ENCODE assay signal across 9 cellular contexts in genomic region chr1:40438391-40439015, GRCh38. TPM values are rescaled to one million over a fixed set of nuclear protein-coding genes. Genes with fewer than 3 reads are reported as not detected.
DNase-seq lines count a peak whose midpoint lies in the region; ATAC-seq and TF ChIP-seq lines count a peak whose summit lies in the region.
"Had no signal": no experiment of that assay in that cellular context is flagged by ENCODE, and none has a peak within 500 bp of the region (broad histone marks: within the 10 kb centered on the region; RNA-seq: fewer than 3 reads in every experiment).

No MANE protein-coding gene starts in this region.

- intact Hi-C loops in spleen (cut with DNase I; ENCODE audit: low total_unique reads), result no loop called here

- DNase-seq in NCI-H146 (lab: John Stamatoyannopoulos, UW) (peak; percentile 1), NCI-H146 treated with DMSO at 0.1 percent for 48 hours (lab: John Stamatoyannopoulos, UW; ENCODE audit: unreplicated experiment) (no peak), HEK293T (ENCODE audit: extremely low spot score) (peak; percentile 57), T-cell (peak in 8 of 34 experiments; percentile 10 to 26 (median 14)), germinal center (ENCODE audit: low spot score) (peak; percentile 70), spleen (no peak), DMS114 treated with DMSO at 0.1 percent for 48 hours (lab: John Stamatoyannopoulos, UW; ENCODE audit: unreplicated experiment) (no peak)

- no peaks in the 10 kb centered on the region for H3K9me3 Mint-ChIP-seq in T-cell

- H3K27me3 ChIP-seq in spleen (replicated peaks in 1 of 7), result no peaks in the 10 kb centered on the region
- H3K27me3 ChIP-seq: BLaER1 treated with 17β-estradiol and CSF1 and Interleukin-3, amounts not matched to agents 10 nM and 100 nM had no signal

- no peak overlapping the region for H3K27ac Mint-ChIP-seq in T-cell

- no peak overlapping the region for H3K4me3 Mint-ChIP-seq in T-cell

- POLR2A ChIA-PET in HEK293T (lab: Yijun Ruan, JAX), result interaction anchor here (1.7 kb wide), 1 partner anchor 12 kb away, joined by 5 read pairs; the partner anchor contains the start of gene ZFP69B
- POLR2A ChIA-PET in T-cell (lab: Charles Lee), result no interaction called here

- WGBS in spleen, 5 donors, result 56 to 63% (median 61%) methylated on average over 3 of the region's 3 CpGs

- no peak overlapping the region for H3K4me3 ChIP-seq in spleen
- H3K4me3 ChIP-seq: BLaER1 treated with 17β-estradiol and CSF1 and Interleukin-3, amounts not matched to agents 10 nM and 100 nM had no signal

- no peak for TF ChIP-seq POLR2A in spleen (IDR thresholded peaks at IDR 0.05)

- no peaks in the 10 kb centered on the region for H3K9me3 ChIP-seq in spleen

- H3K36me3 Mint-ChIP-seq in T-cell, result no peaks in the 10 kb centered on the region

- CTCF ChIA-PET in HEK293T (lab: Yijun Ruan, JAX), result interaction anchor here (0.6 to 2.1 kb wide), 14 partner anchors 10 to 464 kb away, joined by 3 to 10 read pairs (median 4); partner anchors contain the start of genes PPT1 and ZFP69B
- CTCF ChIA-PET in T-cell (lab: Charles Lee), result interaction anchor here (0.6 to 2.9 kb wide), 13 partner anchors 9 to 294 kb away, joined by 3 to 20 read pairs (median 4); partner anchors contain the start of gene ZFP69B (in 1 of the 2)

- H3K27me3 Mint-ChIP-seq in T-cell, result no peaks in the 10 kb centered on the region

- TF ChIP-seq CTCF in spleen (IDR thresholded peaks at IDR 0.05 in 8 of 11, conservative IDR thresholded peaks at IDR 0.05 in 3 of 11), result peak; percentile 41 to 79 (median 73)

- peaks cover 0 to 7% (median 3%) of the 10 kb centered on the region in 6 donors for H3K4me1 ChIP-seq in spleen
- H3K4me1 ChIP-seq: BLaER1 treated with 17β-estradiol and CSF1 and Interleukin-3, amounts not matched to agents 10 nM and 100 nM had no signal

- H3K36me3 ChIP-seq in spleen, result no peaks in the 10 kb centered on the region

- ATAC-seq in T-cell (replicated peaks in 1 of 4), result peak; percentile 32 to 55 (median 46)
- ATAC-seq in HG03460 (IDR thresholded peaks at IDR 0.05; ENCODE audit: unreplicated experiment), result no peak

- H3K4me1 Mint-ChIP-seq in T-cell, result peaks cover 3 to 10% (median 5%) of the 10 kb centered on the region in 3 donors

- H3K27ac ChIP-seq in spleen, result no peak overlapping the region
- H3K27ac ChIP-seq: BLaER1 treated with 17β-estradiol and CSF1 and Interleukin-3, amounts not matched to agents 10 nM and 100 nM had no signal

TF ChIP-seq in HEK293T, 16 proteins besides CTCF, POLR2A, EP300 and RAD21:
- TF ChIP-seq L3MBTL2 (conservative IDR thresholded peaks at IDR 0.05), result no peak
- no peak for TF ChIP-seq HDGF (IDR thresholded peaks at IDR 0.05; ENCODE audit: borderline replicate concordance)
- TF ChIP-seq FOXM1 (IDR thresholded peaks at IDR 0.05; ENCODE audit: borderline replicate concordance), result no peak
- no peak for TF ChIP-seq FOXA1 (IDR thresholded peaks at IDR 0.05)
- no peak for TF ChIP-seq ARNT (IDR thresholded peaks at IDR 0.05)
- TF ChIP-seq NFRKB (IDR thresholded peaks at IDR 0.05), result no peak
- TF ChIP-seq FOXK2 (IDR thresholded peaks at IDR 0.05), result no peak
- no peak for TF ChIP-seq TARDBP (IDR thresholded peaks at IDR 0.05)
- no peak for TF ChIP-seq LEF1 (IDR thresholded peaks at IDR 0.05; ENCODE audit: borderline replicate concordance)
- no peak for TF ChIP-seq ELF4 (IDR thresholded peaks at IDR 0.05)
- TF ChIP-seq ZNF384 (IDR thresholded peaks at IDR 0.05), result no peak

RNA-seq across cellular contexts. Expression of gene ZFP69B, which starts 11.8 kb away (rescaled TPM):
- 10 to 100 TPM in 2 of 5 donors, 1 to 10 TPM in 3; 3.1 to 12.5 (median 7.5) TPM for total RNA-seq in T-cell
- total RNA-seq in spleen, result 1 to 10 TPM; 1.9 to 5.0 (median 2.6) TPM
- 1 to 10 TPM in 1 of 3 donors, under 1 TPM in 2; 0.80 to 1.0 (median 0.96) TPM for polyA plus RNA-seq in spleen

RNA-seq across cellular contexts. Expression of gene ZFP69, which starts 38.6 kb away (rescaled TPM):
- total RNA-seq in T-cell (1 to 10 TPM; 3.9 to 4.5 (median 4.1) TPM), spleen (1 to 10 TPM; 2.6 to 6.6 (median 3.8) TPM)
- 1 to 10 TPM; 4.2 to 5.0 (median 4.4) TPM for polyA plus RNA-seq in spleen

Comparison
In these comparisons a context has a peak if more than half of its experiments do, and no peak if none do; other contexts are left out.
1. DNase-seq: peak in NCI-H146 (single experiment), HEK293T (single experiment) and germinal center (single experiment); none in NCI-H146 treated with DMSO at 0.1 percent for 48 hours (single experiment), spleen (single experiment) and DMS114 treated with DMSO at 0.1 percent for 48 hours (single experiment).